ENCODE assay signal across 12 cellular contexts in genomic region chr15:32855942-32856341, GRCh38.
DNase-seq lines count a peak whose midpoint lies in the region; ATAC-seq, FAIRE-seq and TF ChIP-seq lines count a peak whose summit lies in the region.
"Had no signal": no experiment of that assay in that cellular context is flagged by ENCODE, and none has a peak within 500 bp of the region (broad histone marks: within the 10 kb centered on the region; RNA-seq: fewer than 3 reads in every experiment).

No MANE protein-coding gene starts in this region.

- no peaks in the 10 kb centered on the region for H3K9me3 ChIP-seq in left lung

- H3K4me3 ChIP-seq in ACC112 (ENCODE audit: low read depth, low read length) = no peak overlapping the region
- H3K4me3 ChIP-seq in left lung = no peak overlapping the region

- peak; percentile 31 for TF ChIP-seq CTCF in chondrocyte (IDR thresholded peaks at IDR 0.05)
- TF ChIP-seq CTCF in left lung (IDR thresholded peaks at IDR 0.05) = no peak

- peak overlapping the region; percentile 95 for H3K27ac ChIP-seq in ACC112 (ENCODE audit: low read depth, low read length)
- peak overlapping the region in 1 of 2 donors; percentile 55 for H3K27ac ChIP-seq in left lung

- no peak for FAIRE-seq in HTR-8/SVneo (lab: Jason Lieb, UNC)

- ATAC-seq in left lung (peak; percentile 91), HG03025 (IDR thresholded peaks at IDR 0.05; ENCODE audit: low FRiP score, unreplicated experiment) (no peak)
- ATAC-seq: T-cell had no signal

- H3K36me3 Mint-ChIP-seq in chondrocyte (ENCODE audit: low read depth) = peaks cover 3% of the 10 kb centered on the region
- H3K36me3 Mint-ChIP-seq: activated naive CD8-positive, alpha-beta T cell; IgD-negative memory B cell; T-cell had no signal

- H3K9me3 Mint-ChIP-seq in chondrocyte (ENCODE audit: low read depth) = peaks cover 10% of the 10 kb centered on the region
- H3K9me3 Mint-ChIP-seq: T-cell had no signal

- H2AFZ ChIP-seq in ACC112 (ENCODE audit: low read length, unreplicated experiment) = no peak overlapping the region

- H3K4me3 Mint-ChIP-seq in chondrocyte (ENCODE audit: unreplicated experiment) = no peak overlapping the region
- H3K4me3 Mint-ChIP-seq: activated naive CD8-positive, alpha-beta T cell; IgD-negative memory B cell; T-cell had no signal

- peak; percentile 64 for DNase-seq in HTR-8/SVneo (ENCODE audit: insufficient read length, low spot score)
- DNase-seq in chondrocyte (ENCODE audit: low spot score) = no peak
- DNase-seq in left lung = no peak
- no peak for DNase-seq in activated CD8-positive, alpha-beta memory T cell treated with anti-CD3 and anti-CD28 coated beads for 24 hours
- no peak for DNase-seq in NCI-H82 (lab: John Stamatoyannopoulos, UW)
- no peak for DNase-seq in NCI-H128 (lab: John Stamatoyannopoulos, UW; ENCODE audit: unreplicated experiment)
- DNase-seq: midbrain, T-cell had no signal

- H3K4me1 Mint-ChIP-seq in chondrocyte (ENCODE audit: low read depth) = peaks cover 86% of the 10 kb centered on the region
- H3K4me1 Mint-ChIP-seq: T-cell had no signal

- H3K27ac Mint-ChIP-seq in chondrocyte (ENCODE audit: unreplicated experiment) = peak overlapping the region; percentile 79
- H3K27ac Mint-ChIP-seq: activated naive CD8-positive, alpha-beta T cell; IgD-negative memory B cell; T-cell had no signal

- intact Hi-C loops in left lung (cut with DNase I) = no loop called here

- peaks cover 60% of the 10 kb centered on the region for H3K4me1 ChIP-seq in ACC112 (ENCODE audit: control insufficient read depth, insufficient read depth, low read length, unreplicated experiment)
- peaks cover 3 to 5% of the 10 kb centered on the region in 2 donors for H3K4me1 ChIP-seq in left lung

- no peaks in the 10 kb centered on the region for H3K79me2 ChIP-seq in ACC112 (ENCODE audit: control insufficient read depth, insufficient read depth, low read length, unreplicated experiment)

- H3K27me3 Mint-ChIP-seq in chondrocyte (ENCODE audit: low read depth) = no peaks in the 10 kb centered on the region
- H3K27me3 Mint-ChIP-seq: activated naive CD8-positive, alpha-beta T cell had no signal

- H3K36me3 ChIP-seq in ACC112 (ENCODE audit: insufficient read depth, low read length) (no peaks in the 10 kb centered on the region), left lung (peaks cover 0 to 21% of the 10 kb centered on the region in 2 donors)

- H3K27me3 ChIP-seq in ACC112 (ENCODE audit: insufficient read depth, low read length) (no peaks in the 10 kb centered on the region), left lung (no peaks in the 10 kb centered on the region)
